1 cellular context compared by ENCODE assay signal in genomic region chr18:67654101-67654500, GRCh38.
TF ChIP-seq lines count a peak whose summit lies in the region.

No MANE protein-coding gene starts in this region.

TF ChIP-seq in HepG2, 621 proteins besides CTCF, POLR2A, EP300 and RAD21 (continued from another document):
- TF ChIP-seq ZHX1 (CRISPR knock-in tag; IDR thresholded peaks at IDR 0.05; ENCODE audit: low read depth) (no peak), EHMT2 (IDR thresholded peaks at IDR 0.05; ENCODE audit: borderline replicate concordance, low read depth, low read length) (no peak), MAX (IDR thresholded peaks at IDR 0.05) (no peak), ZNF331 (CRISPR knock-in tag; IDR thresholded peaks at IDR 0.05) (no peak), ZNF816 (CRISPR knock-in tag; IDR thresholded peaks at IDR 0.05; ENCODE audit: borderline replicate concordance) (no peak), ZBTB39 (CRISPR knock-in tag; IDR thresholded peaks at IDR 0.05) (no peak), ZNF792 (CRISPR knock-in tag; IDR thresholded peaks at IDR 0.05) (no peak), NONO (IDR thresholded peaks at IDR 0.05) (no peak), NONO (CRISPR knock-in tag; conservative IDR thresholded peaks at IDR 0.05) (no peak)
